Comparison of ENCODE assay signal across 8 cellular contexts in the genomic region with DNA sequence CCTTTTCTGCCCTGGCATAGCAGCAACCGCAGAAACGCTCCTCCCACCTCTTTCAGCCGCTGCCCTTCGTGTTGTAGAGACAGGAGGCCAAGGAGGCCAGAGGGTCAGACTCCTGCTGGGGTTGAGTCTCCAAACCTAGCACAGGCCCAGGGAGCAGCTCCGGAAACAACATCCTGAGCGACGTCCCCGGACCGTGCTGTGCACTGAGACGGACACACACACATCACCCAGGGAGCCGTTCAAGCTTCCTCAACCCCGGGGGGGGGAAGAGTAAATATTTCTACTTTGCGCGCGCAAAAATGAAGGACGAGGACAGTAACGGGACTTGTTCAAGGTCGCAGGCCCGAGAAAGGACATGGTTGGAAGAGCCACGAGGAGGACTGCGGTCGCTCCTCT. TPM values are rescaled to one million over a fixed set of nuclear protein-coding genes. Genes with fewer than 3 reads are reported as not detected.
DNase-seq lines count a peak whose midpoint lies in the region; ATAC-seq and TF ChIP-seq lines count a peak whose summit lies in the region.

No MANE protein-coding gene starts in this region.

- no peaks in the 10 kb centered on the region for H3K4me1 ChIP-seq in iPS-20b (ENCODE audit: insufficient read depth, low read length)
- peaks cover 10 to 26% (median 19%) of the 10 kb centered on the region in 6 donors for H3K4me1 ChIP-seq in spleen

- peak overlapping the region; percentile 95 for H3K4me3 Mint-ChIP-seq in CD4-positive, alpha-beta T cell

- peaks cover 34% of the 10 kb centered on the region for H3K4me1 Mint-ChIP-seq in CD4-positive, alpha-beta T cell (ENCODE audit: low read depth)

- peaks cover 5% of the 10 kb centered on the region for H3K27me3 ChIP-seq in CD4-positive, alpha-beta T cell (ENCODE audit: control insufficient read depth, insufficient read depth, low read length)
- H3K27me3 ChIP-seq in iPS-20b (ENCODE audit: insufficient read depth, low read length) (no peaks in the 10 kb centered on the region), spleen (replicated peaks in 1 of 7) (peaks cover 0 to 5% (median 0%) of the 10 kb centered on the region in 7 donors)

- peak overlapping the region; percentile 85 for H3K9ac ChIP-seq in iPS-20b (ENCODE audit: low read depth, low read length)

- intact Hi-C loops in CD4-positive, alpha-beta T cell (cut with DNase I, micrococcal nuclease): loop anchor here (1.0 to 2.0 kb wide), 6 partner anchors 20 to 148 kb away; partner anchors contain the start of genes ZNF549 (in 2 of the 2), ZNF17 (in 1 of the 2), ZNF749 (in 1 of the 2) and ZNF773 (in 1 of the 2)
- intact Hi-C loops in spleen (cut with DNase I; ENCODE audit: low total_unique reads): no loop called here

- POLR2A ChIA-PET in CD4-positive, alpha-beta T cell (lab: Charles Lee): interaction anchor here (1.1 to 1.6 kb wide), 4 partner anchors 20 to 168 kb away, joined by 3 to 6 read pairs (median 4); partner anchors contain the start of genes ZNF416 and ZNF773

- H3K9me3 ChIP-seq in CD4-positive, alpha-beta T cell (ENCODE audit: control insufficient read depth, low read length): peaks cover 20% of the 10 kb centered on the region
- peaks cover 34% of the 10 kb centered on the region for H3K9me3 ChIP-seq in iPS-20b (ENCODE audit: insufficient read depth, low read depth, low read length)
- H3K9me3 ChIP-seq in spleen: peaks cover 1 to 67% (median 54%) of the 10 kb centered on the region in 8 donors

- ATAC-seq in CD4-positive, alpha-beta T cell (ENCODE audit: poor library complexity): peak; percentile 15
- no peak for ATAC-seq in GM18858 (IDR thresholded peaks at IDR 0.05; ENCODE audit: unreplicated experiment)

- TF ChIP-seq CTCF in CD4-positive, alpha-beta T cell (IDR thresholded peaks at IDR 0.05): no peak
- TF ChIP-seq CTCF in astrocyte of the spinal cord (IDR thresholded peaks at IDR 0.05; ENCODE audit: low read depth, low read length): no peak
- TF ChIP-seq CTCF in spleen (IDR thresholded peaks at IDR 0.05 in 8 of 11, conservative IDR thresholded peaks at IDR 0.05 in 3 of 11): no peak

- peaks cover 19% of the 10 kb centered on the region for H3K9me3 Mint-ChIP-seq in CD4-positive, alpha-beta T cell

- WGBS in spleen, 5 donors: 1 to 3% (median 1%) methylated on average over 20 to 22 of the region's 22 CpGs

- peak overlapping the region; percentile 91 for H3K4me3 ChIP-seq in astrocyte of the spinal cord (ENCODE audit: low read depth, low read length)
- H3K4me3 ChIP-seq in iPS-20b (ENCODE audit: low read length): peak overlapping the region; percentile 93
- peak overlapping the region; percentile 72 to 99 (median 90) for H3K4me3 ChIP-seq in spleen

- H3K36me3 ChIP-seq in iPS-20b (ENCODE audit: insufficient read depth, low read depth, low read length) (peaks cover 26% of the 10 kb centered on the region), spleen (peaks cover 4 to 33% (median 24%) of the 10 kb centered on the region in 6 donors)

- H3K36me3 Mint-ChIP-seq in CD4-positive, alpha-beta T cell (ENCODE audit: low read depth): peaks cover 83% of the 10 kb centered on the region

- H3K27me3 Mint-ChIP-seq in CD4-positive, alpha-beta T cell: peaks cover 9% of the 10 kb centered on the region

- peak in 2 of 10 experiments; percentile 6 to 32 for DNase-seq in CD4-positive, alpha-beta T cell
- DNase-seq in GM19240 (ENCODE audit: insufficient read length, low spot score) (peak; percentile 11), NAMALWA (ENCODE audit: low spot score) (peak; percentile 21), astrocyte of the spinal cord (ENCODE audit: low read depth, low spot score) (no peak), spleen (peak; percentile 72), Kasumi-1 (lab: John Stamatoyannopoulos, UW) (no peak)

- in situ Hi-C loops in astrocyte of the spinal cord (cut with HindIII; ENCODE audit: low sequenced_read_pairs): no loop called here

- no peak for TF ChIP-seq POLR2A in spleen (IDR thresholded peaks at IDR 0.05)

- CTCF ChIA-PET in CD4-positive, alpha-beta T cell (lab: Charles Lee): interaction anchor here (1.1 kb wide), 1 partner anchor 20 kb away, joined by 4 read pairs; the partner anchor contains the start of gene ZNF416

- no peak overlapping the region for H3K27ac ChIP-seq in CD4-positive, alpha-beta T cell (ENCODE audit: low read depth, low read length)
- no peak overlapping the region for H3K27ac ChIP-seq in iPS-20b (ENCODE audit: low read length)
- peak overlapping the region in 7 of 8 donors; percentile 9 to 87 (median 76) for H3K27ac ChIP-seq in spleen

- H3K27ac Mint-ChIP-seq in CD4-positive, alpha-beta T cell: peak overlapping the region; percentile 64

RNA-seq across cellular contexts. Expression of gene ZNF550, which starts 0.7 kb away (rescaled TPM):
- 10 to 100 TPM; 15.7 to 20.0 TPM for total RNA-seq in CD4-positive, alpha-beta T cell
- total RNA-seq in spleen: 10 to 100 TPM; 10.5 to 39.5 (median 13.3) TPM
- 1 to 10 TPM; 5.4 to 6.4 (median 5.4) TPM for polyA plus RNA-seq in spleen

RNA-seq across cellular contexts. Expression of gene ZNF416, which starts 19.7 kb away (rescaled TPM):
- 1 to 10 TPM; 5.2 to 5.7 TPM for total RNA-seq in CD4-positive, alpha-beta T cell
- total RNA-seq in spleen: 1 to 10 TPM; 4.3 to 9.3 (median 6.1) TPM
- 1 to 10 TPM; 2.1 to 3.8 (median 3.4) TPM for polyA plus RNA-seq in spleen

RNA-seq across cellular contexts. Expression of gene ZIK1, which starts 24.9 kb away (rescaled TPM):
- 1 to 10 TPM; 6.9 to 7.1 TPM for total RNA-seq in CD4-positive, alpha-beta T cell
- 10 to 100 TPM in 3 of 7 donors, 1 to 10 TPM in 4; 5.1 to 12.0 (median 8.6) TPM for total RNA-seq in spleen
- polyA plus RNA-seq in spleen: 1 to 10 TPM; 3.4 to 4.5 (median 3.7) TPM

RNA-seq across cellular contexts. Expression of gene ZNF549, which starts 31.9 kb away (rescaled TPM):
- 10 to 100 TPM; 10.1 to 11.1 TPM for total RNA-seq in CD4-positive, alpha-beta T cell
- 10 to 100 TPM in 4 of 7 donors, 1 to 10 TPM in 3; 8.5 to 13.0 (median 10.8) TPM for total RNA-seq in spleen
- polyA plus RNA-seq in spleen: 1 to 10 TPM; 2.6 to 3.9 (median 2.8) TPM

RNA-seq across cellular contexts. Expression of gene ZNF530, which starts 40.7 kb away (rescaled TPM):
- total RNA-seq in CD4-positive, alpha-beta T cell: 1 to 10 TPM; 2.7 to 3.4 TPM
- 1 to 10 TPM; 3.5 to 7.4 (median 4.1) TPM for total RNA-seq in spleen
- 1 to 10 TPM; 2.4 to 3.2 (median 2.9) TPM for polyA plus RNA-seq in spleen

Comparison
In these comparisons a context has a peak if more than half of its experiments do, and no peak if none do; other contexts are left out.
1. DNase-seq: peak in GM19240 (single experiment), NAMALWA (single experiment) and spleen (single experiment); none in astrocyte of the spinal cord (single experiment) and Kasumi-1 (0 of 2).
2. H3K27ac ChIP-seq: peak in spleen (7 of 8); none in CD4-positive, alpha-beta T cell (single experiment) and iPS-20b (single experiment).
3. Peak in every context shown above with its lines, with median percentiles within 50 percentile points of each other: H3K4me3 ChIP-seq.